7 cellular contexts compared by ENCODE assay signal in the genomic region with DNA sequence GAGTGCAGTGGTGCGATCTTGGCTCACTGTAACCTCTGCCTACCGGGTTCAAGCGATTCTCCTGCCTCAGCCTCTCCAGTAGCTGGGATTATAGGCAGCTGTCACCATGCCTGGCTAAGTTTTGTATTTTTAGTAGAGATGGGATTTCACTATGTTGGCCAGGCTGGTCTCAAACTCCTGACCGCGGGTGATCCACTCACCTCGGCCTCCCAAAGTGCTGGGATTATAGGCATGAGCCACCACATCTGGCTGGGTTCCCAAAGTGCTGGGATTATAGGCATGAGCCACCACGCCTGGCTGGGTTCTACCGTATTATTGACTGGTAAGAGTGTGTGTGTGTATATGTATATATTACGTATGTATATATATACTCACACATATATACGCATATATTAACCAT. TPM values are rescaled to one million over a fixed set of nuclear protein-coding genes. Genes with fewer than 3 reads are reported as not detected.
DNase-seq lines count a peak whose midpoint lies in the region; ATAC-seq and TF ChIP-seq lines count a peak whose summit lies in the region.
"Not testable (repeated sequence)": the region's sequence is repeated elsewhere in the genome, so short reads cannot be mapped to it uniquely, and the experiment has no call there.

No MANE protein-coding gene starts in this region.

- not testable (repeated sequence) for H3K4me3 ChIP-seq in BLaER1 treated with 17β-estradiol and CSF1 and Interleukin-3, amounts not matched to agents 10 nM and 100 nM; MG63; OCI-LY7 (ENCODE audit: low read depth, low read length, poor library complexity, severe bottlenecking)

- not testable (repeated sequence) for TF ChIP-seq CTCF in OCI-LY7 (conservative IDR thresholded peaks at IDR 0.05; ENCODE audit: low read length); endothelial cell (IDR thresholded peaks at IDR 0.05; ENCODE audit: unreplicated experiment)

- intact Hi-C loops in OCI-LY7 (cut with micrococcal nuclease; ENCODE audit: unreplicated experiment); cardiac septum (cut with DNase I): not testable (repeated sequence)

- peaks cover 96% of the 10 kb centered on the region for H3K79me2 ChIP-seq in OCI-LY7 (ENCODE audit: insufficient read depth, low read depth, low read length)

- H3K4me1 Mint-ChIP-seq in endothelial cell (ENCODE audit: unreplicated experiment), result not testable (repeated sequence)
- peaks cover 56% of the 10 kb centered on the region for H3K4me1 Mint-ChIP-seq in stimulated activated memory B cell treated with anti-CD40 and anti-IgM and Interleukin-4, amounts not matched to agents 10 μg/mL and 1 μg/mL and 100 μg/mL, for 72 hours

- peak; percentile 15 for DNase-seq in MG63
- not testable (repeated sequence) for DNase-seq in OCI-LY7 (ENCODE audit: low spot score); endothelial cell (ENCODE audit: low spot score)
- peak; percentile 65 for DNase-seq in cardiac septum (ENCODE audit: low spot score)
- peak; percentile 47 for DNase-seq in mesenteric fat pad (ENCODE audit: low spot score)

- H3K36me3 ChIP-seq in BLaER1 treated with 17β-estradiol and CSF1 and Interleukin-3, amounts not matched to agents 10 nM and 100 nM, result peaks cover 0 to 17% (median 0%) of the 10 kb centered on the region in 11 experiments; a peak in 5 of 22 replicates
- not testable (repeated sequence) for H3K36me3 ChIP-seq in MG63
- peaks cover 29% of the 10 kb centered on the region for H3K36me3 ChIP-seq in OCI-LY7 (ENCODE audit: insufficient read depth, low read length)

- BruUV-seq in OCI-LY7 (replicated peaks; lab: Mats Ljungman, UMichigan), result not testable (repeated sequence)

- H3K4me2 ChIP-seq in BLaER1 treated with 17β-estradiol and CSF1 and Interleukin-3, amounts not matched to agents 10 nM and 100 nM, result peak overlapping the region in 6 of 11 experiments; percentile 44 to 68 (median 56); a peak in 6 of 22 replicates
- H3K4me2 ChIP-seq in OCI-LY7 (ENCODE audit: low read length), result not testable (repeated sequence)

- H3K9me3 ChIP-seq in BLaER1 treated with 17β-estradiol and CSF1 and Interleukin-3, amounts not matched to agents 10 nM and 100 nM (replicated peaks in 1 of 11); MG63; OCI-LY7 (ENCODE audit: low read length): not testable (repeated sequence)

- peaks cover 0 to 48% (median 15%) of the 10 kb centered on the region in 11 experiments; a peak in 11 of 22 replicates for H4K20me1 ChIP-seq in BLaER1 treated with 17β-estradiol and CSF1 and Interleukin-3, amounts not matched to agents 10 nM and 100 nM
- H4K20me1 ChIP-seq in OCI-LY7 (ENCODE audit: insufficient read depth, low read length), result not testable (repeated sequence)

- POLR2A ChIA-PET in OCI-LY7 (lab: Charles Lee), result interaction anchor here (0.7 to 3.1 kb wide), 3 partner anchors 13 to 38 kb away, joined by 3 to 12 read pairs (median 9); no protein-coding TSS in a partner anchor

- not testable (repeated sequence) for H3K9me2 ChIP-seq in OCI-LY7 (ENCODE audit: insufficient read depth, low read length)

- not testable (repeated sequence) for H3K36me3 Mint-ChIP-seq in endothelial cell (ENCODE audit: low read depth, unreplicated experiment)
- peaks cover 12% of the 10 kb centered on the region for H3K36me3 Mint-ChIP-seq in stimulated activated memory B cell treated with anti-CD40 and anti-IgM and Interleukin-4, amounts not matched to agents 10 μg/mL and 1 μg/mL and 100 μg/mL, for 72 hours

- H3K9ac ChIP-seq in BLaER1 treated with 17β-estradiol and CSF1 and Interleukin-3, amounts not matched to agents 10 nM and 100 nM, result not testable (repeated sequence)

- not testable (repeated sequence) for H2AFZ ChIP-seq in OCI-LY7 (ENCODE audit: low read length)

- not testable (repeated sequence) for H3K4me3 Mint-ChIP-seq in endothelial cell (ENCODE audit: unreplicated experiment); stimulated activated memory B cell treated with anti-CD40 and anti-IgM and Interleukin-4, amounts not matched to agents 10 μg/mL and 1 μg/mL and 100 μg/mL, for 72 hours

- H3K27ac ChIP-seq in BLaER1 treated with 17β-estradiol and CSF1 and Interleukin-3, amounts not matched to agents 10 nM and 100 nM, result not testable (repeated sequence)
- peak overlapping the region; percentile 67 for H3K27ac ChIP-seq in OCI-LY7 (ENCODE audit: low read depth, low read length, poor library complexity, severe bottlenecking)

- H3K27ac Mint-ChIP-seq in endothelial cell (ENCODE audit: unreplicated experiment), result peak overlapping the region; percentile 53
- H3K27ac Mint-ChIP-seq in stimulated activated memory B cell treated with anti-CD40 and anti-IgM and Interleukin-4, amounts not matched to agents 10 μg/mL and 1 μg/mL and 100 μg/mL, for 72 hours, result peak overlapping the region; percentile 35

- H3K27me3 Mint-ChIP-seq in endothelial cell (ENCODE audit: unreplicated experiment); stimulated activated memory B cell treated with anti-CD40 and anti-IgM and Interleukin-4, amounts not matched to agents 10 μg/mL and 1 μg/mL and 100 μg/mL, for 72 hours: not testable (repeated sequence)

- not testable (repeated sequence) for ATAC-seq in stimulated activated memory B cell treated with anti-CD40 and anti-IgM and Interleukin-4, amounts not matched to agents 10 μg/mL and 1 μg/mL and 100 μg/mL, for 72 hours

- H3K9me3 Mint-ChIP-seq in endothelial cell (ENCODE audit: unreplicated experiment); stimulated activated memory B cell treated with anti-CD40 and anti-IgM and Interleukin-4, amounts not matched to agents 10 μg/mL and 1 μg/mL and 100 μg/mL, for 72 hours: not testable (repeated sequence)

- CTCF ChIA-PET in OCI-LY7 (lab: Charles Lee; ENCODE audit: unreplicated experiment), result not testable (repeated sequence)

- not testable (repeated sequence) for H3K27me3 ChIP-seq in BLaER1 treated with 17β-estradiol and CSF1 and Interleukin-3, amounts not matched to agents 10 nM and 100 nM; MG63

- peaks cover 11 to 54% (median 40%) of the 10 kb centered on the region in 10 experiments; a peak in 19 of 20 replicates for H3K4me1 ChIP-seq in BLaER1 treated with 17β-estradiol and CSF1 and Interleukin-3, amounts not matched to agents 10 nM and 100 nM
- peaks cover 50% of the 10 kb centered on the region for H3K4me1 ChIP-seq in OCI-LY7 (ENCODE audit: insufficient read depth, low read length, poor library complexity, severe bottlenecking)

RNA-seq across cellular contexts. Expression of gene NIPA1, which starts 16.6 kb away (rescaled TPM):
- 3.9 and 6.9 TPM in 2 replicates for total RNA-seq in MG63 (2014; rRNA removed; shearing (Covaris generic); ENCODE audit: low replicate concordance)
- total RNA-seq in OCI-LY7 (2014; rRNA removed; shearing (Covaris generic)), result 30.9 and 40.3 TPM in 2 replicates
- 49.0 and 51.2 TPM in 2 replicates for total RNA-seq in OCI-LY7 (2022)
- total RNA-seq in endothelial cell (ENCODE audit: unreplicated experiment), result 28.1 TPM
- 6.1 TPM for total RNA-seq in cardiac septum
- total RNA-seq in mesenteric fat pad, result 10.2 TPM

RNA-seq across cellular contexts. Expression of gene NIPA2, which starts 35.5 kb away (rescaled TPM):
- total RNA-seq in MG63 (2014; rRNA removed; shearing (Covaris generic); ENCODE audit: low replicate concordance), result 105 and 133 TPM in 2 replicates
- 112 and 126 TPM in 2 replicates for total RNA-seq in OCI-LY7 (2014; rRNA removed; shearing (Covaris generic))
- 78.1 and 96.1 TPM in 2 replicates for total RNA-seq in OCI-LY7 (2022)
- total RNA-seq in endothelial cell (ENCODE audit: unreplicated experiment), result 81.0 TPM
- total RNA-seq in cardiac septum, result 24.3 TPM
- total RNA-seq in mesenteric fat pad, result 43.4 TPM
